In the genomic region with DNA sequence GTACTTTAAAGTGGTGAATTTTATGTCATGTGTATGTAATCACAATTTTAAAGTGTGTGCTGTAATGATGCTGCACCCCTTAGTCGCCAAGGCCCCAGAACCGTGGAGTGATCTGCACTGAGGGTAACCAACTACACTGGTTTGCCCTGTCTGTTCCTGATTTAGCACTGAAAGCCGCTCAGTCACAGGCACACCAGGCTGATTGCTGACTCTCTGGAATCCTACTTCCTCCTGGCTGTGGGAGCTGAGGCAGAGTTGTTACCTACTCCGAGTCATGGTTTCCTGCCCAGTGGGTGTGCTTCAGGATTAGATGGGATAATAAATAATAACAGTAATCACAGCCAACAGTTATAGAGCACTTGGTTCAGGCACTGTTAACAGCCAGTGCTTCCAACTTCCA, we compare ENCODE assay signal across 16 cellular contexts.
DNase-seq lines count a peak whose midpoint lies in the region; ATAC-seq, FAIRE-seq and TF ChIP-seq lines count a peak whose summit lies in the region.
"Had no signal": no experiment of that assay in that cellular context is flagged by ENCODE, and none has a peak within 500 bp of the region (broad histone marks: within the 10 kb centered on the region; RNA-seq: fewer than 3 reads in every experiment).

No MANE protein-coding gene starts in this region.

- no peak for ATAC-seq in HG02623 (IDR thresholded peaks at IDR 0.05; ENCODE audit: unreplicated experiment)

- no peaks in the 10 kb centered on the region for H3K36me3 ChIP-seq in bronchial epithelial cell (ENCODE audit: control insufficient read depth, insufficient read depth, low read length)

- FAIRE-seq in bronchial epithelial cell (lab: Jason Lieb, UNC) (no peak), D721Med (lab: Jason Lieb, UNC) (no peak)
- FAIRE-seq: GM12892 had no signal

- H3K27me3 Mint-ChIP-seq in nephron (ENCODE audit: low read depth), result no peaks in the 10 kb centered on the region
- H3K27me3 Mint-ChIP-seq: CD4-positive, alpha-beta memory T cell had no signal

- H3K27me3 ChIP-seq in bronchial epithelial cell (ENCODE audit: control insufficient read depth, insufficient read depth, low read length), result no peaks in the 10 kb centered on the region

- no peak overlapping the region for H3K4me3 Mint-ChIP-seq in nephron
- H3K4me3 Mint-ChIP-seq: B cell; CD4-positive, alpha-beta memory T cell; H9 had no signal

- peaks cover 61% of the 10 kb centered on the region for H3K4me1 Mint-ChIP-seq in nephron

- no peaks in the 10 kb centered on the region for H3K36me3 Mint-ChIP-seq in nephron (ENCODE audit: low read depth)
- H3K36me3 Mint-ChIP-seq: CD4-positive, alpha-beta memory T cell had no signal

- peak overlapping the region in 2 of 3 experiments; percentile 23 to 82 for H3K27ac Mint-ChIP-seq in nephron
- H3K27ac Mint-ChIP-seq: B cell; CD4-positive, alpha-beta memory T cell; H9 had no signal

- H3K9me3 Mint-ChIP-seq in nephron, result no peaks in the 10 kb centered on the region

- no peak overlapping the region for H3K4me3 ChIP-seq in bronchial epithelial cell (ENCODE audit: low read depth, low read length)

- TF ChIP-seq CTCF in bronchial epithelial cell (IDR thresholded peaks at IDR 0.05; ENCODE audit: insufficient read depth, low read length, severe bottlenecking) (no peak), nephron (IDR thresholded peaks at IDR 0.05; ENCODE audit: unreplicated experiment in 3 of 3) (no peak), D721Med (IDR thresholded peaks at IDR 0.05; ENCODE audit: insufficient read depth, missing control alignments) (no peak)

- DNase-seq in CD1c-positive myeloid dendritic cell (ENCODE audit: extremely low spot score), result peak; percentile 48
- peak; percentile 12 for DNase-seq in NCI-H69 (lab: John Stamatoyannopoulos, UW)
- peak; percentile 15 for DNase-seq in bronchial epithelial cell (ENCODE audit: low read depth)
- DNase-seq in D721Med (ENCODE audit: insufficient read length, low spot score), result no peak
- DNase-seq in NK-92 treated with Interleukin-12 subunit alpha and Interleukin-12 subunit beta, amount 100 ng/mL, for 24 hours (lab: John Stamatoyannopoulos, UW), result no peak
- DNase-seq: C1 segment of cervical spinal cord; CD4-positive, alpha-beta memory T cell; DMS153; DND-41; GDM1; GOT3; H9 had no signal

Comparison
In these comparisons a context has a peak if more than half of its experiments do, and no peak if none do; other contexts are left out.
1. DNase-seq: peak in CD1c-positive myeloid dendritic cell (single experiment), NCI-H69 (single experiment) and bronchial epithelial cell (single experiment); none in D721Med (single experiment) and NK-92 treated with Interleukin-12 subunit alpha and Interleukin-12 subunit beta, amount 100 ng/mL, for 24 hours (single experiment).